8 cellular contexts compared by ENCODE assay signal in the genomic region with DNA sequence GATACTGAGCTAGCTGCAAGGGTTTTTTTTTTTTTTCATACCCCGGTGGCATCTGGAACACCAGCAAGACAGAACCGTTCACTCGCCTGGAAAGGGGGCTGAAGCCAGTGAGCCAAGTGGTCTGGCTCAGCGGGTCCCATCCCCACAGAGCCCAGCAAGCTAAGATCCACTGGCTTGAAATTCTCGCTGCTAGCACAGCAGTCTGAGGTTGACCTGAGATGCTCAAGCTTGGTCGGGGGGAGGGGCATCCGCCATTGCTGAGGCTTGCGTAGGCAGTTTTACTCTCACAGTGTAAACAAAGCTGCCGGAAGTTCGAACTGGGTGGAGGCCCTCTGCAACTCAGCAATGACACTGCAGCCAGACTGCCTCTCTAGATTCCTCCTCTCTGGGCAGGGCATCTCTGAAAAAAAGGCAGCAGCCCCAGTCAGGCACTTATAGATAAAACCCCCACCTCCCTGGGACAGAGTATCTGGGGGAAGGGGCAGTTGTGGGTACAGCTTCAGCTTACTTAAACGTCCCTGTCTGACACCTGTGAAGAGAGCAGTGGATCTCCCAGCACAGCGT. TPM values are rescaled to one million over a fixed set of nuclear protein-coding genes. Genes with fewer than 3 reads are reported as not detected.
DNase-seq lines count a peak whose midpoint lies in the region; ATAC-seq, FAIRE-seq and TF ChIP-seq lines count a peak whose summit lies in the region.

No MANE protein-coding gene starts in this region.

- peaks cover 4% of the 10 kb centered on the region for H3K36me3 Mint-ChIP-seq in Caco-2 (ENCODE audit: insufficient read depth, unreplicated experiment)

- POLR2A ChIA-PET in Caco-2 (lab: Charles Lee), result interaction anchor here (0.6 kb wide), 1 partner anchor 42 kb away, joined by 3 read pairs; no protein-coding TSS in a partner anchor
- POLR2A ChIA-PET in HepG2 (lab: Yijun Ruan, JAX), result interaction anchor here (1.0 kb wide), 2 partner anchors 123 to 135 kb away, joined by 3 to 6 read pairs; partner anchors contain the start of genes ESCO1 and SNRPD1

- H3K9me3 ChIP-seq in Caco-2, result no peaks in the 10 kb centered on the region; the same call in 1 of the 2 replicates
- H3K9me3 ChIP-seq in NT2/D1 (ENCODE audit: insufficient read depth, low read length), result no peaks in the 10 kb centered on the region
- H3K9me3 ChIP-seq in HepG2 (ENCODE audit: low read length), result no peaks in the 10 kb centered on the region

- no peak overlapping the region for H3K27ac Mint-ChIP-seq in Caco-2 (ENCODE audit: unreplicated experiment)

- no peak overlapping the region for H3K4me3 Mint-ChIP-seq in Caco-2 (ENCODE audit: unreplicated experiment)

- BruUV-seq in Caco-2 (replicated peaks; lab: Mats Ljungman, UMichigan), result no TSS peak
- BruUV-seq in HepG2 (replicated peaks; lab: Mats Ljungman, UMichigan), result no TSS peak

- ATAC-seq in HepG2 (peak; percentile 56), GM18861 (IDR thresholded peaks at IDR 0.05; ENCODE audit: unreplicated experiment) (no peak), HG02610 (IDR thresholded peaks at IDR 0.05; ENCODE audit: unreplicated experiment) (no peak)

- DNase-seq in Caco-2 (peak; percentile 53 to 65), NT2/D1 (ENCODE audit: low read depth, low spot score) (peak; percentile 57), amniotic epithelial cell (ENCODE audit: low read depth) (peak; percentile 73), HepG2 (ENCODE audit: low spot score) (peak; percentile 79), A172 (ENCODE audit: low spot score) (no peak), NCI-H1694 treated with DMSO at 0.1 percent for 48 hours (lab: John Stamatoyannopoulos, UW) (no peak)

- no peaks in the 10 kb centered on the region for H4K20me1 ChIP-seq in HepG2 (ENCODE audit: insufficient read depth, low read length)

- H2AFZ ChIP-seq in HepG2 (ENCODE audit: low read length), result no peak overlapping the region

- peaks cover 15% of the 10 kb centered on the region for H3K9me3 Mint-ChIP-seq in Caco-2 (ENCODE audit: unreplicated experiment)

- peak overlapping the region; percentile 76 for H3K4me2 ChIP-seq in HepG2 (ENCODE audit: low read depth, low read length)

- FAIRE-seq in HepG2 (lab: Jason Lieb, UNC), result peak; percentile 36

- in situ Hi-C loops in HepG2 (cut with HindIII; ENCODE audit: extremely low pct_ligation_motif_present, low pct_unique_long_range_greater_than_20kb), result no loop called here

- peaks cover 7% of the 10 kb centered on the region for H3K4me1 Mint-ChIP-seq in Caco-2 (ENCODE audit: low read depth, unreplicated experiment)

- intact Hi-C loops in Caco-2 (cut with micrococcal nuclease; ENCODE audit: unreplicated experiment), result no loop called here
- intact Hi-C loops in HepG2 (cut with micrococcal nuclease; ENCODE audit: unreplicated experiment), result no loop called here

- H3K27ac ChIP-seq in HepG2 (ENCODE audit: extremely low read length, insufficient read depth, low read length), result peak overlapping the region; percentile 38

- H3K79me2 ChIP-seq in HepG2 (ENCODE audit: insufficient read depth, low read length), result no peaks in the 10 kb centered on the region

- no peak for TF ChIP-seq CTCF in Caco-2 (IDR thresholded peaks at IDR 0.05; ENCODE audit: insufficient read depth in 1 of 2, low read depth in 1 of 2, low read length in 1 of 2, severe bottlenecking in 1 of 2, unreplicated experiment in 1 of 2)
- no peak for TF ChIP-seq CTCF in HepG2 (CRISPR knock-in tag; IDR thresholded peaks at IDR 0.05)

- no peaks in the 10 kb centered on the region for H3K36me3 ChIP-seq in Caco-2 (ENCODE audit: control insufficient read depth, insufficient read depth, low read length)
- H3K36me3 ChIP-seq in NT2/D1 (ENCODE audit: insufficient read depth, insufficient read length, low read length), result no peaks in the 10 kb centered on the region
- H3K36me3 ChIP-seq in HepG2 (replicated peaks in 1 of 2; ENCODE audit: control insufficient read depth in 1 of 2, insufficient read depth in 2 of 2, low read length in 2 of 2), result no peaks in the 10 kb centered on the region

- CTCF ChIA-PET in Caco-2 (lab: Charles Lee) (no interaction called here), HepG2 (lab: Yijun Ruan, JAX; ENCODE audit: low intra/inter-chr PET ratio, low total read pairs) (no interaction called here)

- H3K4me3 ChIP-seq in Caco-2 (ENCODE audit: low read depth, low read length) (no peak overlapping the region), NT2/D1 (ENCODE audit: insufficient read length, low read depth) (no peak overlapping the region), HepG2 (replicated peaks in 1 of 3; ENCODE audit: insufficient read depth in 1 of 3, low read depth in 2 of 3, low read length in 3 of 3) (peak overlapping the region in 2 of 3 experiments; percentile 14 to 55; a peak in 4 of 6 replicates)

- no peak for TF ChIP-seq POLR2A in HepG2 (IDR thresholded peaks at IDR 0.05; ENCODE audit: insufficient read depth in 1 of 2, low read depth in 2 of 2, low read length in 2 of 2)

- H3K4me1 ChIP-seq in Caco-2 (no peaks in the 10 kb centered on the region; the same call in 1 of the 2 replicates), NT2/D1 (ENCODE audit: insufficient read depth, insufficient read length) (peaks cover 7% of the 10 kb centered on the region), HepG2 (ENCODE audit: insufficient read depth, low read length) (peaks cover 36% of the 10 kb centered on the region)

- H3K27me3 Mint-ChIP-seq in Caco-2 (ENCODE audit: insufficient read depth, unreplicated experiment), result no peaks in the 10 kb centered on the region

- H3K9ac ChIP-seq in NT2/D1 (ENCODE audit: insufficient read length, low read depth) (peak overlapping the region; percentile 32), HepG2 (ENCODE audit: insufficient read depth, low read depth, low read length) (peak overlapping the region; percentile 16; the same call in 1 of the 2 replicates)

- TF ChIP-seq RAD21 in HepG2 (CRISPR knock-in tag; IDR thresholded peaks at IDR 0.05), result no peak

- H3K27me3 ChIP-seq in Caco-2 (replicated peaks; ENCODE audit: control insufficient read depth, insufficient read depth, low read length), result no peaks in the 10 kb centered on the region
- H3K27me3 ChIP-seq in NT2/D1 (ENCODE audit: insufficient read depth, insufficient read length), result no peaks in the 10 kb centered on the region
- H3K27me3 ChIP-seq in HepG2 (ENCODE audit: control insufficient read depth in 1 of 2, insufficient read depth in 2 of 2, low read length in 2 of 2), result no peaks in the 10 kb centered on the region

- WGBS in HepG2 (ENCODE audit: low lambda C conversion rate), result 52% methylated on average over 3 of the region's 12 CpGs

- TF ChIP-seq EP300 in HepG2 (IDR thresholded peaks at IDR 0.05; ENCODE audit: low read depth in 2 of 2, low read length in 2 of 2), result no peak
- 0 out of 2 replicates have a peak, but pooled peaks have one; percentile 33 for TF ChIP-seq EP300 in HepG2 (CRISPR knock-in tag; IDR thresholded peaks at IDR 0.05; ENCODE audit: borderline replicate concordance)

RNA-seq across cellular contexts. Expression of gene MIB1, which starts 5.1 kb away (rescaled TPM):
- total RNA-seq in Caco-2 (2022) (43.2 and 48.1 TPM in 2 replicates), HepG2 (2016; rRNA removed; fragmentation: Illumina TruSeq; extraction: Trizol) (47.0 and 60.6 TPM in 2 replicates)
- 80.8 and 93.1 TPM in 2 replicates for total RNA-seq in HepG2 (2016; cell fraction: cytosol; rRNA removed; fragmentation: Illumina TruSeq; extraction: Trizol; ENCODE audit: low read depth)
- total RNA-seq in HepG2 (2016; cell fraction: insoluble cytoplasmic fraction; rRNA removed; fragmentation: Illumina TruSeq; extraction: Trizol), result 46.0 and 57.6 TPM in 2 replicates
- 44.7 and 51.6 TPM in 2 replicates for total RNA-seq in HepG2 (2016; cell fraction: membrane; rRNA removed; fragmentation: Illumina TruSeq; extraction: Trizol)
- total RNA-seq in HepG2 (2016; cell fraction: nucleus; rRNA removed; fragmentation: Illumina TruSeq; extraction: Trizol), result 36.7 and 42.3 TPM in 2 replicates
- 11.2 and 12.0 TPM in 2 replicates for polyA plus RNA-seq in HepG2 (2011; rRNA removed)
- polyA plus RNA-seq in HepG2 (2011; cell fraction: cytosol; rRNA removed), result 5.4 and 8.8 TPM in 2 replicates
- polyA plus RNA-seq in HepG2 (2011; cell fraction: nucleus; rRNA removed), result 9.9 and 12.0 TPM in 2 replicates
- polyA plus RNA-seq in HepG2 (2012), result 20.7 and 21.4 TPM in 2 replicates
- polyA plus RNA-seq in HepG2 (2016; cell fraction: cytosol; fragmentation: Illumina TruSeq; extraction: Trizol; ENCODE audit: low read depth), result 0.28 and 0.44 TPM in 2 replicates
- polyA plus RNA-seq in HepG2 (2016; cell fraction: insoluble cytoplasmic fraction; fragmentation: Illumina TruSeq; extraction: Trizol; ENCODE audit: low read depth), result 19.5 and 21.8 TPM in 2 replicates
- polyA plus RNA-seq in HepG2 (2016; cell fraction: membrane; fragmentation: Illumina TruSeq; extraction: Trizol; ENCODE audit: low read depth), result 1.3 and 1.8 TPM in 2 replicates
- 24.5 and 25.6 TPM in 2 replicates for polyA plus RNA-seq in HepG2 (2016; cell fraction: nucleus; fragmentation: Illumina TruSeq; extraction: Trizol; ENCODE audit: insufficient read depth, low read depth)
- polyA minus RNA-seq in HepG2 (2011; rRNA and poly(A)+ RNA removed; ENCODE audit: low replicate concordance), result 35.2 and 42.4 TPM in 2 replicates
- 48.0 and 55.6 TPM in 2 replicates for polyA minus RNA-seq in HepG2 (2011; cell fraction: cytosol; rRNA and poly(A)+ RNA removed)
- polyA minus RNA-seq in HepG2 (2011; cell fraction: nucleus; rRNA and poly(A)+ RNA removed), result 44.7 and 56.6 TPM in 2 replicates
- 69.9 and 78.9 TPM in 2 replicates for total RNA-seq in A172 (2014; rRNA removed; shearing (Covaris generic))

RNA-seq across cellular contexts. Expression of gene ABHD3, which starts 31.0 kb away (rescaled TPM):
- total RNA-seq in Caco-2 (2022) (29.3 and 31.8 TPM in 2 replicates), HepG2 (2016; rRNA removed; fragmentation: Illumina TruSeq; extraction: Trizol) (14.2 and 32.1 TPM in 2 replicates)
- 6.1 and 6.5 TPM in 2 replicates for total RNA-seq in HepG2 (2016; cell fraction: cytosol; rRNA removed; fragmentation: Illumina TruSeq; extraction: Trizol; ENCODE audit: low read depth)
- 12.7 and 32.7 TPM in 2 replicates for total RNA-seq in HepG2 (2016; cell fraction: insoluble cytoplasmic fraction; rRNA removed; fragmentation: Illumina TruSeq; extraction: Trizol)
- 6.4 and 8.1 TPM in 2 replicates for total RNA-seq in HepG2 (2016; cell fraction: membrane; rRNA removed; fragmentation: Illumina TruSeq; extraction: Trizol)
- 44.8 and 49.9 TPM in 2 replicates for total RNA-seq in HepG2 (2016; cell fraction: nucleus; rRNA removed; fragmentation: Illumina TruSeq; extraction: Trizol)
- polyA plus RNA-seq in HepG2 (2011; rRNA removed), result 37.3 and 40.2 TPM in 2 replicates
- polyA plus RNA-seq in HepG2 (2011; cell fraction: cytosol; rRNA removed), result 17.9 and 27.7 TPM in 2 replicates
- polyA plus RNA-seq in HepG2 (2011; cell fraction: nucleus; rRNA removed), result 33.5 and 40.4 TPM in 2 replicates
- 28.3 and 31.8 TPM in 2 replicates for polyA plus RNA-seq in HepG2 (2012)
- 2.9 TPM in 2 replicates for polyA plus RNA-seq in HepG2 (2016; cell fraction: cytosol; fragmentation: Illumina TruSeq; extraction: Trizol; ENCODE audit: low read depth)
- polyA plus RNA-seq in HepG2 (2016; cell fraction: insoluble cytoplasmic fraction; fragmentation: Illumina TruSeq; extraction: Trizol; ENCODE audit: low read depth), result 14.3 and 16.5 TPM in 2 replicates
- polyA plus RNA-seq in HepG2 (2016; cell fraction: membrane; fragmentation: Illumina TruSeq; extraction: Trizol; ENCODE audit: low read depth), result 3.8 and 5.3 TPM in 2 replicates
- 75.9 and 82.4 TPM in 2 replicates for polyA plus RNA-seq in HepG2 (2016; cell fraction: nucleus; fragmentation: Illumina TruSeq; extraction: Trizol; ENCODE audit: insufficient read depth, low read depth)
- 15.6 and 65.9 TPM in 2 replicates for polyA minus RNA-seq in HepG2 (2011; rRNA and poly(A)+ RNA removed; ENCODE audit: low replicate concordance)
- polyA minus RNA-seq in HepG2 (2011; cell fraction: cytosol; rRNA and poly(A)+ RNA removed), result 12.3 and 20.1 TPM in 2 replicates
- 36.6 and 51.0 TPM in 2 replicates for polyA minus RNA-seq in HepG2 (2011; cell fraction: nucleus; rRNA and poly(A)+ RNA removed)
- total RNA-seq in A172 (2014; rRNA removed; shearing (Covaris generic)), result 47.6 and 56.1 TPM in 2 replicates

Comparison
In these comparisons a context has a peak if more than half of its experiments do, and no peak if none do; other contexts are left out.
1. DNase-seq: peak in Caco-2 (2 of 2), NT2/D1 (single experiment), amniotic epithelial cell (single experiment) and HepG2 (single experiment); none in A172 (single experiment) and NCI-H1694 treated with DMSO at 0.1 percent for 48 hours (single experiment).
2. H3K4me3 ChIP-seq: peak in HepG2 (2 of 3); none in Caco-2 (single experiment) and NT2/D1 (single experiment).